In the genomic region with DNA sequence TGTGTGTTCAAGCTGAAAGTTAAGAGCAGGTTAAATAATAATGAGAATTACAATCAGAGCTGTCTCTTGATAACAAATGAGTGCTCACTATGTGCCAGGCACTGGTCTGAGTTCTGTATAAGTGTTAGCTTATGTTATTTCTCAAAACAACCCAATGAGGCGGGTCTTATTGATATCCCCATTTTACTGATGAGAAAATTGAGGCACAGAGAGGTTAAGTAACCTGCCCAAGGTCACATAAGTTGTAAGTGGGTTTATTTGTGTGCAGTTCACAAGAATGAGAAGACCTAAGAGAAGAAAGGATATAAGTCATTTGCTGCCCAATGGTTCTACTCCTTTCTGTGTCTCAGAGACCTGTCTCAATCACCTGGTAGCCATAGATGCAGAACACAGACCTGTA, we compare ENCODE assay signal across 25 cellular contexts. TPM values are rescaled to one million over a fixed set of nuclear protein-coding genes. Genes with fewer than 3 reads are reported as not detected.
A peak's percentile ranks its signal among the peaks of the same experiment; 100 is the strongest.
DNase-seq lines count a peak whose midpoint lies in the region; ATAC-seq and TF ChIP-seq lines count a peak whose summit lies in the region.
"Had no signal": no experiment of that assay in that cellular context is flagged by ENCODE, and none has a peak within 500 bp of the region (broad histone marks: within the 10 kb centered on the region; RNA-seq: fewer than 3 reads in every experiment).

No MANE protein-coding gene starts in this region.

- H3K9me3 ChIP-seq in uterus: no peaks in the 10 kb centered on the region
- H3K9me3 ChIP-seq: ascending aorta had no signal

- H3K27me3 Mint-ChIP-seq in activated naive CD4-positive, alpha-beta T cell treated with anti-CD3 and anti-CD28 coated beads, Interleukin-2, amount 50 U/mL, for 24 hours: no peaks in the 10 kb centered on the region
- no peaks in the 10 kb centered on the region for H3K27me3 Mint-ChIP-seq in activated T-helper 1 cell treated with anti-CD3 and anti-CD28 coated beads, Interleukin-12 subunit alpha, Interleukin-12 subunit beta, Interleukin-2, Interleukin-4 antibody, amounts not matched to agents 30 ng/mL and 10 ng/mL and 1 ng/mL, durations not matched to agents 14 hours and 24 hours and 36 hours (ENCODE audit: insufficient read depth)
- no peaks in the 10 kb centered on the region for H3K27me3 Mint-ChIP-seq in naive thymus-derived CD8-positive, alpha-beta T cell
- H3K27me3 Mint-ChIP-seq: stimulated activated naive CD8-positive, alpha-beta T cell treated with anti-CD3 and anti-CD28 coated beads, Interleukin-15, amount 100 ng/mL, for 72 hours had no signal

- TF ChIP-seq POLR2A in uterus (IDR thresholded peaks at IDR 0.05): no peak

- no peak for ATAC-seq in naive thymus-derived CD8-positive, alpha-beta T cell
- no peak for ATAC-seq in GM21360 (IDR thresholded peaks at IDR 0.05; ENCODE audit: unreplicated experiment)
- ATAC-seq: left lobe of liver; PC-3; stimulated activated naive CD8-positive, alpha-beta T cell treated with anti-CD3 and anti-CD28 coated beads, Interleukin-15, amount 100 ng/mL, for 72 hours had no signal

- H3K4me3 Mint-ChIP-seq in activated naive CD4-positive, alpha-beta T cell treated with anti-CD3 and anti-CD28 coated beads, Interleukin-2, amount 50 U/mL, for 24 hours: no peak overlapping the region
- H3K4me3 Mint-ChIP-seq in activated T-helper 1 cell treated with anti-CD3 and anti-CD28 coated beads, Interleukin-12 subunit alpha, Interleukin-12 subunit beta, Interleukin-2, Interleukin-4 antibody, amounts not matched to agents 30 ng/mL and 10 ng/mL and 1 ng/mL, durations not matched to agents 14 hours and 24 hours and 36 hours: no peak overlapping the region
- peak overlapping the region in 1 of 10 donors; percentile 39 for H3K4me3 Mint-ChIP-seq in naive thymus-derived CD8-positive, alpha-beta T cell
- H3K4me3 Mint-ChIP-seq: endodermal cell; stimulated activated naive CD8-positive, alpha-beta T cell treated with anti-CD3 and anti-CD28 coated beads, Interleukin-15, amount 100 ng/mL, for 72 hours; T-helper 1 cell treated with Interleukin-12 subunit alpha and Interleukin-12 subunit beta and Interleukin-4 antibody, amounts not matched to agents 30 μg/mL and 1 μg/mL, for 36 hours had no signal

- TF ChIP-seq CTCF in uterus (IDR thresholded peaks at IDR 0.05): no peak

- H3K9me3 Mint-ChIP-seq in activated naive CD4-positive, alpha-beta T cell treated with anti-CD3 and anti-CD28 coated beads, Interleukin-2, amount 50 U/mL, for 24 hours: no peaks in the 10 kb centered on the region
- no peaks in the 10 kb centered on the region for H3K9me3 Mint-ChIP-seq in activated T-helper 1 cell treated with anti-CD3 and anti-CD28 coated beads, Interleukin-12 subunit alpha, Interleukin-12 subunit beta, Interleukin-2, Interleukin-4 antibody, amounts not matched to agents 30 ng/mL and 10 ng/mL and 1 ng/mL, durations not matched to agents 14 hours and 24 hours and 36 hours
- H3K9me3 Mint-ChIP-seq in naive thymus-derived CD8-positive, alpha-beta T cell: no peaks in the 10 kb centered on the region
- H3K9me3 Mint-ChIP-seq: endodermal cell; T-helper 1 cell treated with Interleukin-12 subunit alpha and Interleukin-12 subunit beta and Interleukin-4 antibody, amounts not matched to agents 30 μg/mL and 1 μg/mL, for 36 hours had no signal

- no peak for DNase-seq in activated naive CD4-positive, alpha-beta T cell treated with Interleukin-2 at 50 U/mL for 16 hours
- DNase-seq in activated T-helper 1 cell treated with anti-CD3 and anti-CD28 coated beads, Interleukin-12 subunit alpha, Interleukin-12 subunit beta, Interleukin-2, Interleukin-4 antibody, amounts not matched to agents 30 ng/mL and 10 ng/mL and 1 ng/mL, durations not matched to agents 14 hours and 24 hours and 36 hours (ENCODE audit: low spot score): no peak
- no peak for DNase-seq in naive thymus-derived CD8-positive, alpha-beta T cell
- DNase-seq in uterus (no peak), posterior vena cava (ENCODE audit: low spot score) (no peak)
- no peak for DNase-seq in effector CD4-positive, alpha-beta T cell
- DNase-seq: DMS79 treated with DMSO at 0.1 percent for 48 hours; endodermal cell; glutamatergic neuron; NCI-H146; NCI-H82; occipital lobe; PC-3; stimulated activated naive CD8-positive, alpha-beta T cell treated with anti-CD3 and anti-CD28 coated beads, Interleukin-15, amount 100 ng/mL, for 72 hours had no signal

- peak overlapping the region; percentile 85 for H3K27ac Mint-ChIP-seq in activated naive CD4-positive, alpha-beta T cell treated with anti-CD3 and anti-CD28 coated beads, Interleukin-2, amount 50 U/mL, for 24 hours
- peak overlapping the region; percentile 62 for H3K27ac Mint-ChIP-seq in activated T-helper 1 cell treated with anti-CD3 and anti-CD28 coated beads, Interleukin-12 subunit alpha, Interleukin-12 subunit beta, Interleukin-2, Interleukin-4 antibody, amounts not matched to agents 30 ng/mL and 10 ng/mL and 1 ng/mL, durations not matched to agents 14 hours and 24 hours and 36 hours
- peak overlapping the region in 9 of 10 donors; percentile 9 to 83 (median 66) for H3K27ac Mint-ChIP-seq in naive thymus-derived CD8-positive, alpha-beta T cell
- H3K27ac Mint-ChIP-seq: endodermal cell; T-helper 1 cell treated with Interleukin-12 subunit alpha and Interleukin-12 subunit beta and Interleukin-4 antibody, amounts not matched to agents 30 μg/mL and 1 μg/mL, for 36 hours had no signal

- H3K4me1 Mint-ChIP-seq in activated naive CD4-positive, alpha-beta T cell treated with anti-CD3 and anti-CD28 coated beads, Interleukin-2, amount 50 U/mL, for 24 hours: peaks cover 62% of the 10 kb centered on the region
- H3K4me1 Mint-ChIP-seq in activated T-helper 1 cell treated with anti-CD3 and anti-CD28 coated beads, Interleukin-12 subunit alpha, Interleukin-12 subunit beta, Interleukin-2, Interleukin-4 antibody, amounts not matched to agents 30 ng/mL and 10 ng/mL and 1 ng/mL, durations not matched to agents 14 hours and 24 hours and 36 hours (ENCODE audit: low read depth): peaks cover 20% of the 10 kb centered on the region
- H3K4me1 Mint-ChIP-seq in naive thymus-derived CD8-positive, alpha-beta T cell: peaks cover 6 to 54% (median 42%) of the 10 kb centered on the region in 4 donors
- H3K4me1 Mint-ChIP-seq: endodermal cell had no signal

- no peak overlapping the region for H3K4me3 ChIP-seq in uterus
- H3K4me3 ChIP-seq: ascending aorta had no signal

- peak overlapping the region; percentile 62 to 73 for H3K27ac ChIP-seq in uterus
- H3K27ac ChIP-seq: ascending aorta had no signal

- no peaks in the 10 kb centered on the region for H3K4me1 ChIP-seq in uterus
- H3K4me1 ChIP-seq: ascending aorta had no signal

- H3K36me3 Mint-ChIP-seq in activated naive CD4-positive, alpha-beta T cell treated with anti-CD3 and anti-CD28 coated beads, Interleukin-2, amount 50 U/mL, for 24 hours: peaks cover 16% of the 10 kb centered on the region
- H3K36me3 Mint-ChIP-seq in activated T-helper 1 cell treated with anti-CD3 and anti-CD28 coated beads, Interleukin-12 subunit alpha, Interleukin-12 subunit beta, Interleukin-2, Interleukin-4 antibody, amounts not matched to agents 30 ng/mL and 10 ng/mL and 1 ng/mL, durations not matched to agents 14 hours and 24 hours and 36 hours (ENCODE audit: low read depth): peaks cover 58% of the 10 kb centered on the region
- peaks cover 21 to 98% (median 50%) of the 10 kb centered on the region in 3 donors for H3K36me3 Mint-ChIP-seq in naive thymus-derived CD8-positive, alpha-beta T cell

- H3K36me3 ChIP-seq in uterus: no peaks in the 10 kb centered on the region
- H3K36me3 ChIP-seq: ascending aorta had no signal

- no peaks in the 10 kb centered on the region for H3K27me3 ChIP-seq in uterus
- H3K27me3 ChIP-seq: ascending aorta had no signal

- POLR2A ChIA-PET in naive thymus-derived CD8-positive, alpha-beta T cell (lab: Charles Lee): interaction anchor here (0.6 to 1.3 kb wide), 2 partner anchors 15 to 173 kb away, joined by 4 to 5 read pairs; no protein-coding TSS in a partner anchor

- intact Hi-C loops in activated T-helper 1 cell treated with anti-CD3 and anti-CD28 coated beads, Interleukin-12 subunit alpha, Interleukin-12 subunit beta, Interleukin-2, Interleukin-4 antibody, amounts not matched to agents 30 ng/mL and 10 ng/mL and 1 ng/mL, durations not matched to agents 14 hours and 24 hours and 36 hours (cut with micrococcal nuclease): no loop called here
- intact Hi-C loops in uterus (cut with DNase I; ENCODE audit: low total_unique reads): no loop called here
- intact Hi-C loops in posterior vena cava (cut with DNase I): loop anchor here in 1 of 2 donors (10.0 kb wide), 1 partner anchor 232 kb away; no protein-coding TSS in a partner anchor

RNA-seq across cellular contexts. Expression of gene ARMH2, which starts 34.1 kb away (rescaled TPM):
- not detected in 2 replicates for total RNA-seq in activated T-helper 1 cell treated with anti-CD3 and anti-CD28 coated beads, Interleukin-12 subunit alpha, Interleukin-12 subunit beta, Interleukin-2, Interleukin-4 antibody, amounts not matched to agents 30 ng/mL and 10 ng/mL and 1 ng/mL, durations not matched to agents 14 hours and 24 hours and 36 hours
- 1 to 10 TPM; 4.5 to 7.1 TPM for total RNA-seq in naive thymus-derived CD8-positive, alpha-beta T cell
- polyA plus RNA-seq in naive thymus-derived CD8-positive, alpha-beta T cell: under 1 TPM in 2 of 3 donors, not detected in 1; 0.26 to 0.27 TPM
- total RNA-seq in uterus: not detected
- not detected for total RNA-seq in posterior vena cava
- total RNA-seq: activated CD8-positive, alpha-beta memory T cell treated with anti-CD3 and anti-CD28 coated beads for 36 hours; ascending aorta; cerebellum; endodermal cell; fibroblast of lung; left lobe of liver; MCF 10A; occipital lobe; PC-3; sciatic nerve had no signal
- polyA plus RNA-seq: AG04450, fibroblast of lung had no signal

RNA-seq across cellular contexts. Expression of gene GMNN, which starts 58.1 kb away (rescaled TPM):
- 80.8 and 83.5 TPM in 2 replicates for total RNA-seq in activated T-helper 1 cell treated with anti-CD3 and anti-CD28 coated beads, Interleukin-12 subunit alpha, Interleukin-12 subunit beta, Interleukin-2, Interleukin-4 antibody, amounts not matched to agents 30 ng/mL and 10 ng/mL and 1 ng/mL, durations not matched to agents 14 hours and 24 hours and 36 hours
- total RNA-seq in naive thymus-derived CD8-positive, alpha-beta T cell: 1 to 10 TPM; 3.4 to 3.6 TPM
- polyA plus RNA-seq in naive thymus-derived CD8-positive, alpha-beta T cell: 1 to 10 TPM; 4.0 to 5.3 (median 4.3) TPM
- total RNA-seq in uterus: 10 to 100 TPM in 2 of 4 donors, 1 to 10 TPM in 2; 8.7 to 28.2 (median 17.4) TPM
- total RNA-seq in posterior vena cava: 1 to 10 TPM; 6.0 to 7.5 TPM
